8 cellular contexts compared by ENCODE assay signal in the genomic region with DNA sequence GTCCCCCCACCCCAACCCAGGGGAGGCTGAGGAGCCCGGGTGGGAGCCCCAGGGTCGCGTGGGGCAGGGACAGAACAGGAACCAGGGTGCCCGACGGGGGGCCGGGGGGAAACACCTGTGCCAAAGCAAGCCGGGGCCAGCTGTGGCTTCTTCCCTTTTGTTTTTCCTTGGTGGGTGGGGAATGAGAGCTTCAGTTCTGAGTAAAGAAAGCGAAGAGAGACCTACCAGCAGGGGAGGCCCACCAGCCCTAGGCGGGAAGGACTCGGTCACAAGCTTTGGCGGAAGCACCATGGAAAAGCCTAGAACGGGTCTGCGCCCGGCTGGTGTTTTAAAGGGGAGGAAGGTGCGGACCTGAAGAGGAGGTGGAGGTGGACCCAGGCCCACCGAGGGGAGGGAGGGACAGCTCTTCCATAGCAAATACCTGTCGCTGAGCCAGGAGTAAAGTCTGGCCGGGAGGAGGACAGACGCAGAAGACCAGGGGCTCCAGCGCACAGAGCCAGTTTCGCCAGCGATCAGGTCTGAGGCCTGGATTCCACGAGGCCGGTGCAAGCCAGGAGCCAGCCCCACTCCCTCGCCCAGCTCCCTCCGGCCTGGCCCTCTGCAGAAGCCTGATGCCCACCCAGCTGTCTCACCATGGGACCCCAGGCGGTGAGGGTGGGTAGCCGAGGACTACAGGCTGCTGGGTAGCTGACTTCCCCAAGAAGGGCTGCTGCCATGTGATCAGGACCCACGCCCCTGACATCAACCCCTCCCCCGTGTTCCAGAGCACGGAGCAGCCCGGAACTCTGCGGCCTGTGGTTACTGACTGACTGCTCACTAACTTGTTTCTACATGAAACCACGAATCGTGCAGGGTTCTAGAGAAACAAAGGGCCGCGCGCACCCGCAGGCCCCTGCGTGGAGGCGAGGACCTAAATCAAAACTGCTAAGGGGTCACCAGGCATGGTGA. TPM values are rescaled to one million over a fixed set of nuclear protein-coding genes. Genes with fewer than 3 reads are reported as not detected.
A peak's percentile ranks its signal among the peaks of the same experiment; 100 is the strongest.
DNase-seq lines count a peak whose midpoint lies in the region; ATAC-seq lines count a peak whose summit lies in the region.

No MANE protein-coding gene starts in this region.

- no peaks in the 10 kb centered on the region for H3K27me3 Mint-ChIP-seq in CD4-positive, CD25-positive, alpha-beta regulatory T cell

- no peaks in the 10 kb centered on the region for H3K27me3 ChIP-seq in CD4-positive, CD25-positive, alpha-beta regulatory T cell (ENCODE audit: control insufficient read depth, insufficient read depth, low read length)

- H3K9me3 ChIP-seq in CD4-positive, CD25-positive, alpha-beta regulatory T cell (ENCODE audit: control insufficient read depth in 2 of 2, low read length in 2 of 2) = no peaks in the 10 kb centered on the region

- peaks cover 55% of the 10 kb centered on the region for H3K36me3 Mint-ChIP-seq in CD4-positive, CD25-positive, alpha-beta regulatory T cell

- DNase-seq in CD4-positive, CD25-positive, alpha-beta regulatory T cell = peak; percentile 76 to 97 (median 88)
- DNase-seq in HuH-7 (ENCODE audit: low spot score) = peak; percentile 52
- peak; percentile 93 for DNase-seq in activated CD4-positive, alpha-beta T cell treated with anti-CD3 and anti-CD28 coated beads for 48 hours
- peak; percentile 61 for DNase-seq in dermis blood vessel endothelial cell
- peak; percentile 90 for DNase-seq in mesenteric fat pad (ENCODE audit: low spot score)
- peak; percentile 70 to 77 for DNase-seq in stimulated activated CD8-positive, alpha-beta memory T cell treated with anti-CD3 and anti-CD28 coated beads, Interleukin-4, amount 100 ng/mL, for 1 hour (ENCODE audit: low read depth in 2 of 2, low spot score in 1 of 2)
- DNase-seq in SW 1271 (lab: John Stamatoyannopoulos, UW) = no peak

- H3K27ac ChIP-seq in CD4-positive, CD25-positive, alpha-beta regulatory T cell (ENCODE audit: insufficient read depth, low read length, poor library complexity, severe bottlenecking) = peak overlapping the region; percentile 89

- peak overlapping the region; percentile 90 to 92 (median 91) for H3K4me3 Mint-ChIP-seq in CD4-positive, CD25-positive, alpha-beta regulatory T cell

- H3K36me3 ChIP-seq in CD4-positive, CD25-positive, alpha-beta regulatory T cell (ENCODE audit: control insufficient read depth, insufficient read depth, low read length) = peaks cover 10% of the 10 kb centered on the region

- peak overlapping the region; percentile 79 for H3K4me3 ChIP-seq in CD4-positive, CD25-positive, alpha-beta regulatory T cell (ENCODE audit: low read depth, low read length)

- H3K9me3 Mint-ChIP-seq in CD4-positive, CD25-positive, alpha-beta regulatory T cell = no peaks in the 10 kb centered on the region

- peaks cover 35 to 83% (median 73%) of the 10 kb centered on the region in 4 donors for H3K4me1 Mint-ChIP-seq in CD4-positive, CD25-positive, alpha-beta regulatory T cell

- peaks cover 85% of the 10 kb centered on the region for H3K4me1 ChIP-seq in CD4-positive, CD25-positive, alpha-beta regulatory T cell (ENCODE audit: control insufficient read depth, insufficient read depth, low read length, poor library complexity, severe bottlenecking)

- H3K27ac Mint-ChIP-seq in CD4-positive, CD25-positive, alpha-beta regulatory T cell = peak overlapping the region; percentile 95 to 99 (median 98)

- peak; percentile 77 to 83 for ATAC-seq in CD4-positive, CD25-positive, alpha-beta regulatory T cell (ENCODE audit: low read depth in 2 of 2)
- peak; percentile 45 for ATAC-seq in GM21360 (IDR thresholded peaks at IDR 0.05; ENCODE audit: unreplicated experiment)

RNA-seq across cellular contexts. Expression of a gene that starts 0.8 kb away (rescaled TPM):
- 106 TPM for total RNA-seq in CD4-positive, CD25-positive, alpha-beta regulatory T cell
- 100 to 1,000 TPM; 171 to 210 (median 194) TPM for polyA plus RNA-seq in CD4-positive, CD25-positive, alpha-beta regulatory T cell
- total RNA-seq in dermis blood vessel endothelial cell (124 and 164 TPM in 2 replicates), mesenteric fat pad (380 TPM)

RNA-seq across cellular contexts. Expression of a gene that starts 57.6 kb away (rescaled TPM):
- 21.5 TPM for total RNA-seq in CD4-positive, CD25-positive, alpha-beta regulatory T cell
- 10 to 100 TPM; 21.4 to 31.2 (median 24.8) TPM for polyA plus RNA-seq in CD4-positive, CD25-positive, alpha-beta regulatory T cell
- 21.5 and 23.1 TPM in 2 replicates for total RNA-seq in dermis blood vessel endothelial cell
- total RNA-seq in mesenteric fat pad = 9.1 TPM

Comparison
In these comparisons a context has a peak if more than half of its experiments do, and no peak if none do; other contexts are left out.
1. DNase-seq: peak in CD4-positive, CD25-positive, alpha-beta regulatory T cell (3 of 3), HuH-7 (single experiment), activated CD4-positive, alpha-beta T cell treated with anti-CD3 and anti-CD28 coated beads for 48 hours (single experiment), dermis blood vessel endothelial cell (single experiment), mesenteric fat pad (single experiment) and stimulated activated CD8-positive, alpha-beta memory T cell treated with anti-CD3 and anti-CD28 coated beads, Interleukin-4, amount 100 ng/mL, for 1 hour (2 of 2); none in SW 1271 (0 of 2).